In genomic region chr11:123493393-123494063, GRCh38 we compare ENCODE assay signal across 2 cellular contexts.
A peak's percentile ranks its signal among the peaks of the same experiment; 100 is the strongest.
TF ChIP-seq lines count a peak whose summit lies in the region.

No MANE protein-coding gene starts in this region.

TF ChIP-seq in SK-N-SH, 30 proteins besides CTCF, POLR2A, EP300 and RAD21:
- no peak for TF ChIP-seq MAX (IDR thresholded peaks at IDR 0.05; ENCODE audit: low read depth)
- TF ChIP-seq TCF12 (IDR thresholded peaks at IDR 0.05), result no peak
- TF ChIP-seq GATA2 (CRISPR knock-in tag; IDR thresholded peaks at IDR 0.05), result no peak
- no peak for TF ChIP-seq PBX3 (IDR thresholded peaks at IDR 0.05)
- TF ChIP-seq RXRA (IDR thresholded peaks at IDR 0.05; ENCODE audit: borderline replicate concordance, low read depth), result no peak
- TF ChIP-seq FOSL2 (IDR thresholded peaks at IDR 0.05; ENCODE audit: borderline replicate concordance, low read depth), result peak; percentile 11; the same call in 1 of the 2 replicates
- TF ChIP-seq ZBTB33 (IDR thresholded peaks at IDR 0.05; ENCODE audit: borderline replicate concordance, low read depth), result no peak
- no peak for TF ChIP-seq POLR2AphosphoS5 (IDR thresholded peaks at IDR 0.05; ENCODE audit: low read depth, low read length)

TF ChIP-seq in SK-N-SH treated with all-trans-retinoic acid at 6 μM for 48 hours, 23 proteins besides CTCF, POLR2A, EP300 and RAD21:
- no peak for TF ChIP-seq ARNTL (CRISPR knock-in tag; IDR thresholded peaks at IDR 0.05; ENCODE audit: borderline replicate concordance, low read depth)
- TF ChIP-seq OSR1 (CRISPR knock-in tag; IDR thresholded peaks at IDR 0.05), result no peak
- no peak for TF ChIP-seq RARB (CRISPR knock-in tag; IDR thresholded peaks at IDR 0.05)
- TF ChIP-seq CREB5 (CRISPR knock-in tag; IDR thresholded peaks at IDR 0.05; ENCODE audit: low read depth), result no peak
- no peak for TF ChIP-seq CSRNP3 (CRISPR knock-in tag; IDR thresholded peaks at IDR 0.05)
- TF ChIP-seq CSDC2 (CRISPR knock-in tag; IDR thresholded peaks at IDR 0.05), result no peak
- no peak for TF ChIP-seq ZNF565 (CRISPR knock-in tag; conservative IDR thresholded peaks at IDR 0.05; ENCODE audit: low read depth)
- no peak for TF ChIP-seq POU6F1 (CRISPR knock-in tag; IDR thresholded peaks at IDR 0.05; ENCODE audit: borderline replicate concordance, low read depth)
- TF ChIP-seq GLIS3 (CRISPR knock-in tag; IDR thresholded peaks at IDR 0.05), result no peak
- no peak for TF ChIP-seq PPARA (CRISPR knock-in tag; IDR thresholded peaks at IDR 0.05; ENCODE audit: borderline replicate concordance)
- no peak for TF ChIP-seq BACH2 (CRISPR knock-in tag; IDR thresholded peaks at IDR 0.05; ENCODE audit: borderline replicate concordance)
- TF ChIP-seq TOX (CRISPR knock-in tag; IDR thresholded peaks at IDR 0.05; ENCODE audit: borderline replicate concordance), result no peak
- TF ChIP-seq ZFP30 (CRISPR knock-in tag; IDR thresholded peaks at IDR 0.05), result no peak
- TF ChIP-seq PATZ1 (CRISPR knock-in tag; IDR thresholded peaks at IDR 0.05; ENCODE audit: borderline replicate concordance), result no peak
- TF ChIP-seq ZC3H10 (CRISPR knock-in tag; IDR thresholded peaks at IDR 0.05), result no peak
- TF ChIP-seq ZFP3 (CRISPR knock-in tag; IDR thresholded peaks at IDR 0.05), result no peak
- no peak for TF ChIP-seq ESRRG (CRISPR knock-in tag; IDR thresholded peaks at IDR 0.05)
- TF ChIP-seq ZNF8 (CRISPR knock-in tag; IDR thresholded peaks at IDR 0.05), result no peak
TF ChIP-seq in SK-N-SH treated with all-trans-retinoic acid at 6 μM for 48 hours: peak in this region for 0.
